12 cellular contexts compared by ENCODE assay signal in the genomic region with DNA sequence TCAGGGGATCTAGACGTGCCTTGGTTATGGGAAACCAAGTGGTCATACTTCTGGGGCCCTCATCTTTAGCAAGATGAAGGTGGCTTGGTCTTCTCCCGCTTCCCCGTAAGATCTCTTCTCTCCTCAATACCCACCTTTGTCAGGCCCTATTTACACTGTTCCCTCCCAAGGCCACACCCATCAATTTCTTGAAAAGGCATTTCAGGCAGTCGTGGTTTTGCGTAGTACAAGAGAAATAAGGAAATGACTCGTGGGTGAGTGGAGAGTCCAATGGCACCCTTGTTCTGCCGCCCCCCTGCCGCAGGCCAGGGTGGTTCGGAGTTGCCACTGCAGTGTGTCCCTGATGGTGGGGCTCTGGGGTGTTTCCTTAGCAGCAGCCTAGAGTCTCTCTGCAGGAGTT. TPM values are rescaled to one million over a fixed set of nuclear protein-coding genes. Genes with fewer than 3 reads are reported as not detected.
DNase-seq lines count a peak whose midpoint lies in the region; ATAC-seq, FAIRE-seq and TF ChIP-seq lines count a peak whose summit lies in the region.
"Had no signal": no experiment of that assay in that cellular context is flagged by ENCODE, and none has a peak within 500 bp of the region (broad histone marks: within the 10 kb centered on the region; RNA-seq: fewer than 3 reads in every experiment).

No MANE protein-coding gene starts in this region.

- TF ChIP-seq CTCF in astrocyte (IDR thresholded peaks at IDR 0.05; ENCODE audit: insufficient read depth, low read depth, low read length): no peak

- H3K27ac ChIP-seq in astrocyte (ENCODE audit: low read depth, low read length) (peak overlapping the region; percentile 9), mesodermal cell (ENCODE audit: low read depth, low read length, severe bottlenecking) (peak overlapping the region; percentile 6), Karpas-422 (ENCODE audit: low read length) (no peak overlapping the region)

- WGBS in mesodermal cell (ENCODE audit: insufficient coverage in 2 of 2), 2 experiments: 73 to 79% methylated on average over 3 to 7 of the region's 9 CpGs

- no peaks in the 10 kb centered on the region for H3K36me3 ChIP-seq in astrocyte (ENCODE audit: insufficient read depth, low read length)
- H3K36me3 ChIP-seq in mesodermal cell (ENCODE audit: control insufficient read depth, insufficient read depth, low read length): no peaks in the 10 kb centered on the region
- no peaks in the 10 kb centered on the region for H3K36me3 ChIP-seq in Karpas-422 (ENCODE audit: insufficient read depth, low read length)

- no peak for ATAC-seq in HG03280 (IDR thresholded peaks at IDR 0.05; ENCODE audit: unreplicated experiment)
- no peak for ATAC-seq in T-cell (replicated peaks in 1 of 4)
- no peak for ATAC-seq in GM21381 (IDR thresholded peaks at IDR 0.05; ENCODE audit: unreplicated experiment)

- H3K36me3 Mint-ChIP-seq in astrocyte (ENCODE audit: low read depth, unreplicated experiment) (no peaks in the 10 kb centered on the region), T-cell (no peaks in the 10 kb centered on the region)

- H2AFZ ChIP-seq in astrocyte (ENCODE audit: low read depth, low read length) (peak overlapping the region; percentile 39), Karpas-422 (ENCODE audit: low read length) (no peak overlapping the region)

- peak; percentile 8 for DNase-seq in CD1c-positive myeloid dendritic cell (ENCODE audit: extremely low spot score)
- peak; percentile 68 for DNase-seq in M059J (ENCODE audit: low read depth)
- peak; percentile 47 for DNase-seq in astrocyte (ENCODE audit: low read depth)
- DNase-seq in T-cell: no peak
- no peak for DNase-seq in Karpas-422
- DNase-seq: KG1; NCI-H526 treated with DMSO at 0.1 percent for 48 hours; stimulated activated CD4-positive, alpha-beta T cell treated with anti-CD3 and anti-CD28 coated beads, Interleukin-4, amount 100 ng/mL, for 4 hours had no signal

- CTCF ChIA-PET in T-cell (lab: Charles Lee): interaction anchor here in 1 of 2 donors (1.0 kb wide), 1 partner anchor 35 kb away, joined by 3 read pairs; no protein-coding TSS in a partner anchor

- H3K27me3 Mint-ChIP-seq in astrocyte (ENCODE audit: low read depth, unreplicated experiment) (peaks cover 3% of the 10 kb centered on the region), T-cell (no peaks in the 10 kb centered on the region)

- H3K9me3 Mint-ChIP-seq in astrocyte (ENCODE audit: unreplicated experiment) (peaks cover 2% of the 10 kb centered on the region), T-cell (no peaks in the 10 kb centered on the region)

- H3K27me3 ChIP-seq in astrocyte (ENCODE audit: insufficient read depth, low read length) (no peaks in the 10 kb centered on the region), Karpas-422 (ENCODE audit: low read length) (no peaks in the 10 kb centered on the region)

- no peak overlapping the region for H3K4me3 Mint-ChIP-seq in astrocyte (ENCODE audit: unreplicated experiment)
- H3K4me3 Mint-ChIP-seq in T-cell: no peak overlapping the region

- H3K4me3 ChIP-seq in astrocyte (ENCODE audit: insufficient read depth, low read depth, low read length) (no peak overlapping the region), mesodermal cell (ENCODE audit: extremely low read depth, insufficient read depth, low read length, poor library complexity, severe bottlenecking) (no peak overlapping the region), Karpas-422 (ENCODE audit: low read length) (no peak overlapping the region)

- H3K9ac ChIP-seq in astrocyte (ENCODE audit: low read length) (no peak overlapping the region), Karpas-422 (ENCODE audit: low read length) (no peak overlapping the region)

- peaks cover 21% of the 10 kb centered on the region for H3K4me1 Mint-ChIP-seq in astrocyte (ENCODE audit: low read depth, unreplicated experiment)
- peaks cover 0 to 12% (median 2%) of the 10 kb centered on the region in 3 donors for H3K4me1 Mint-ChIP-seq in T-cell

- H3K9me3 ChIP-seq in astrocyte (ENCODE audit: insufficient read depth, low read depth, low read length): no peaks in the 10 kb centered on the region
- H3K9me3 ChIP-seq in mesodermal cell (ENCODE audit: control insufficient read depth, low read length): no peaks in the 10 kb centered on the region
- no peaks in the 10 kb centered on the region for H3K9me3 ChIP-seq in Karpas-422 (ENCODE audit: low read length)

- H3K27ac Mint-ChIP-seq in astrocyte (ENCODE audit: unreplicated experiment): no peak overlapping the region
- H3K27ac Mint-ChIP-seq in T-cell: no peak overlapping the region

- POLR2A ChIA-PET in T-cell (lab: Charles Lee): no interaction called here

- no peaks in the 10 kb centered on the region for H4K20me1 ChIP-seq in astrocyte (ENCODE audit: insufficient read depth, low read length)
- H4K20me1 ChIP-seq in Karpas-422 (ENCODE audit: insufficient read depth, low read depth, low read length): no peaks in the 10 kb centered on the region

- H3K4me2 ChIP-seq in astrocyte (ENCODE audit: low read length): peak overlapping the region; percentile 40
- no peak overlapping the region for H3K4me2 ChIP-seq in Karpas-422 (ENCODE audit: low read depth, low read length, poor library complexity, severe bottlenecking)

- H3K4me1 ChIP-seq in astrocyte (ENCODE audit: insufficient read depth, low read length) (peaks cover 15% of the 10 kb centered on the region), mesodermal cell (ENCODE audit: control insufficient read depth, insufficient read depth, low read length, poor library complexity, severe bottlenecking) (peaks cover 24% of the 10 kb centered on the region), Karpas-422 (ENCODE audit: low read length) (no peaks in the 10 kb centered on the region)

- FAIRE-seq in astrocyte (lab: Jason Lieb, UNC): no peak
- FAIRE-seq: D721Med had no signal

- H3K9me2 ChIP-seq in Karpas-422 (replicated peaks; ENCODE audit: insufficient read depth, low read length): no peaks in the 10 kb centered on the region

- no peaks in the 10 kb centered on the region for H3K79me2 ChIP-seq in astrocyte (ENCODE audit: insufficient read depth, low read length)
- no peaks in the 10 kb centered on the region for H3K79me2 ChIP-seq in Karpas-422 (ENCODE audit: low read length)

RNA-seq across cellular contexts. Expression of a gene that starts 9.9 kb away (rescaled TPM):
- total RNA-seq in M059J (2014; rRNA removed; shearing (Covaris generic)): 70.0 and 89.7 TPM in 2 replicates
- 4.2 and 12.5 TPM in 2 replicates for total RNA-seq in astrocyte
- polyA plus RNA-seq in mesodermal cell (2013, experiment 1 of 2): 0.41 TPM
- 0.81 TPM for polyA plus RNA-seq in mesodermal cell (2013, experiment 2 of 2)
- total RNA-seq in T-cell: 1 to 10 TPM in 3 of 5 donors, under 1 TPM in 1, not detected in 1; 0.28 to 2.0 (median 1.4) TPM
- not detected in 2 replicates for total RNA-seq in Karpas-422 (2014; rRNA removed; shearing (Covaris generic); ENCODE audit: low replicate concordance)

Comparison
In these comparisons a context has a peak if more than half of its experiments do, and no peak if none do; other contexts are left out.
1. DNase-seq: peak in CD1c-positive myeloid dendritic cell (single experiment), M059J (single experiment) and astrocyte (single experiment); none in T-cell (0 of 34) and Karpas-422 (single experiment).